ENCODE assay signal across 8 cellular contexts in the genomic region with DNA sequence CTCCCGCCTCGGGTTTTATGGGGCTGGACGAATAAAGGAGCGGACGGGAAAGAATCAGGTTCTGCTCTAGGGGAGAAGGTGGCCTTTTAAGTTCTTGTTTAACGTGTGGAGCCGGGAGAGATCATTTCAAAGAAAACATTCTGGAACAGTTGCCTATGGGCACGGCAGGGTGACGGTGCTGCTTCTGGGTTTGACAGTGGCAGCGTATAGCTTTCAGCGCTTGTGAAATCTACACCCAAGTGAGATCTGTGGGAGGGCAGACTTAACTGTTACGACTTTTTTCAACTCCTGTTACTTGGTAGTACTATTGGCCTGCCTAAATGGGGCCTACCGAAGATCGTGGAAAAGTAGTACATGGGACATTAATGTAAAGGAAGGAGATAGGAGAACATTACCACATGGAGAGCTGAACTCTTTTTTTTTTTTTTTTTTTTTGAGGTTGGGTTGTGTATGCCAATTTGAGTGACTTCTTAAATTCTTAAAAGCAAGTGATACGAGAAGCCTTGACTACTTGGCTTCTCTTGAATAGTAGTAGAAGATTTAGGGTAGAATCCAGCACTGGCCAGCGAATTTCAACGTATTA. TPM values are rescaled to one million over a fixed set of nuclear protein-coding genes. Genes with fewer than 3 reads are reported as not detected.
DNase-seq lines count a peak whose midpoint lies in the region; ATAC-seq and TF ChIP-seq lines count a peak whose summit lies in the region.

No MANE protein-coding gene starts in this region.

- under 1% methylated on average over 17 of the region's 17 CpGs for WGBS in urinary bladder

- ATAC-seq in GM19397 (IDR thresholded peaks at IDR 0.05; ENCODE audit: unreplicated experiment) (peak; percentile 33), HG03521 (IDR thresholded peaks at IDR 0.05; ENCODE audit: unreplicated experiment) (peak; percentile 33)

- no peak for TF ChIP-seq CTCF in OCI-LY3 (IDR thresholded peaks at IDR 0.05; ENCODE audit: low read depth, low read length)
- no peak for TF ChIP-seq CTCF in parathyroid adenoma (IDR thresholded peaks at IDR 0.05)

- H4K20me1 ChIP-seq in OCI-LY3 (ENCODE audit: insufficient read depth, low read length): peaks cover 48% of the 10 kb centered on the region

- H2AFZ ChIP-seq in OCI-LY3 (ENCODE audit: low read depth, low read length) (peak overlapping the region; percentile 59; the same call in 1 of the 2 replicates), parathyroid adenoma (peak overlapping the region; percentile 98)

- H3K36me3 ChIP-seq in OCI-LY3 (replicated peaks; ENCODE audit: low read depth, low read length): no peaks in the 10 kb centered on the region
- no peaks in the 10 kb centered on the region for H3K36me3 ChIP-seq in parathyroid adenoma (ENCODE audit: control insufficient read depth, insufficient read depth, low read length)
- H3K36me3 ChIP-seq in urinary bladder (ENCODE audit: insufficient read depth): no peaks in the 10 kb centered on the region

- H3K9me3 ChIP-seq in OCI-LY3 (ENCODE audit: insufficient read depth, low read length): no peaks in the 10 kb centered on the region
- no peaks in the 10 kb centered on the region for H3K9me3 ChIP-seq in parathyroid adenoma (ENCODE audit: control insufficient read depth, low read length)

- H3K27ac ChIP-seq in OCI-LY3 (ENCODE audit: low read length) (peak overlapping the region; percentile 80), parathyroid adenoma (peak overlapping the region; percentile 96), urinary bladder (ENCODE audit: low read depth) (peak overlapping the region; percentile 98)

- peak; percentile 56 for DNase-seq in COLO668 (lab: John Stamatoyannopoulos, UW; ENCODE audit: unreplicated experiment)
- peak; percentile 83 for DNase-seq in activated effector memory CD4-positive, alpha-beta T cell treated with anti-CD3 and anti-CD28 coated beads, Interleukin-2, amount 50 U/mL, for 16 hours
- peak; percentile 71 for DNase-seq in globus pallidus (ENCODE audit: low spot score)

- H3K79me2 ChIP-seq in OCI-LY3 (ENCODE audit: low read length) (peaks cover 57% of the 10 kb centered on the region), parathyroid adenoma (peaks cover 30% of the 10 kb centered on the region)

- H3K27me3 ChIP-seq in OCI-LY3 (ENCODE audit: low read depth, low read length): no peaks in the 10 kb centered on the region
- no peaks in the 10 kb centered on the region for H3K27me3 ChIP-seq in parathyroid adenoma (ENCODE audit: control insufficient read depth, insufficient read depth, low read length)

- H3K4me3 ChIP-seq in OCI-LY3 (ENCODE audit: low read length): peak overlapping the region; percentile 95
- peak overlapping the region; percentile 75 for H3K4me3 ChIP-seq in parathyroid adenoma (ENCODE audit: low read depth, low read length)
- H3K4me3 ChIP-seq in urinary bladder (ENCODE audit: low read depth, low read length): peak overlapping the region; percentile 65

- H3K4me1 ChIP-seq in OCI-LY3 (ENCODE audit: low read length) (peaks cover 32% of the 10 kb centered on the region), parathyroid adenoma (peaks cover 9% of the 10 kb centered on the region), urinary bladder (ENCODE audit: insufficient read depth) (no peaks in the 10 kb centered on the region)

- H3K9ac ChIP-seq in OCI-LY3 (ENCODE audit: low read length): peak overlapping the region; percentile 93
- H3K9ac ChIP-seq in parathyroid adenoma: peak overlapping the region; percentile 99

- H3K4me2 ChIP-seq in OCI-LY3 (ENCODE audit: low read length): peak overlapping the region; percentile 89
- peak overlapping the region; percentile 55 for H3K4me2 ChIP-seq in parathyroid adenoma (ENCODE audit: low read length)

RNA-seq across cellular contexts. Expression of gene USP47, which starts 0.7 kb away (rescaled TPM):
- total RNA-seq in urinary bladder: 170 TPM
- 37.6 TPM for polyA plus RNA-seq in urinary bladder

Comparison
In these comparisons a context has a peak if more than half of its experiments do, and no peak if none do; other contexts are left out.
1. Peak in every context shown above with its lines: DNase-seq, ATAC-seq, H3K4me3 ChIP-seq and H3K27ac ChIP-seq.